19 cellular contexts compared by ENCODE assay signal in the genomic region with DNA sequence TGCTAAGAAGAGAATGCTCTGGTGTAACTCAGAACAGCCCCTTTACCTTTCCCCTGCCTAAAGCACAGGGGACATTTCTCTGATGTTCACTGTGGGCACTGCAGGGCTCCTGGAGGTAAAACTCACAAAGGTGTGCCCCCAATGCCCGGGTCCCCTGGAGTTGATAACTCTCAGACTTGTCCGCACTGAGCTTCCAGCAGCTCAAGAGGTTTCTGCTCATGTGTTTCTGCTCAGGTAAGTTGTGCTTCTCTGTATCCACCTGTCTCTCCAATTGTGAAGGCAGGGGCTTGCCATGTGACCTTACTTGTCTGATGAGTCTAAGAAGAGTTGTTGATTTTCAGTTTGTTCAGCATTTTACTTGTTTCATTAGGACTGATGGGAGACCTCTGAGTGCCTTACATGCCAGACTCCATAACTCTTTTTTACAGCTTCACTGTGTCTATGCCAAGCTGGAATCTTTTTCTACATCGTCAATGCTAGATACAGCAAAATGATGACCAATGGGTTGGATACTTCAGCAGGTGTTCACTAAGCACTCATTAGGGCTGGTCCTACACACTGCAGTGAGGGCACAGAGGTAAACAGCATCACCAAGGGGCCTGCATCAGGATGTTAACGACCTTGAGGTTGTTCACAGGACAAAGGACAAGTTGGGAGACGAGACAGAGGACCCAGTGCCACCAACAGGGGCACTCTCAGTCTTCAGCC. TPM values are rescaled to one million over a fixed set of nuclear protein-coding genes. Genes with fewer than 3 reads are reported as not detected.
A peak's percentile ranks its signal among the peaks of the same experiment; 100 is the strongest.
DNase-seq lines count a peak whose midpoint lies in the region; ATAC-seq and TF ChIP-seq lines count a peak whose summit lies in the region.
"Had no signal": no experiment of that assay in that cellular context is flagged by ENCODE, and none has a peak within 500 bp of the region (broad histone marks: within the 10 kb centered on the region; RNA-seq: fewer than 3 reads in every experiment).

No MANE protein-coding gene starts in this region.

- TF ChIP-seq CTCF in adrenal gland (IDR thresholded peaks at IDR 0.05) (no peak), GM13976 (IDR thresholded peaks at IDR 0.05; ENCODE audit: borderline replicate concordance, control extremely low read depth, extremely low read depth, insufficient read depth, missing control alignments) (no peak)

- 68 to 87% (median 71%) methylated on average over 3 to 5 of the region's 5 CpGs for WGBS in adrenal gland, 4 donors

- H3K4me2 ChIP-seq in BLaER1 = peak overlapping the region; percentile 42

- ATAC-seq in left lobe of liver (no peak), sciatic nerve (no peak), HG03175 (IDR thresholded peaks at IDR 0.05; ENCODE audit: unreplicated experiment) (no peak), GM19324 (IDR thresholded peaks at IDR 0.05; ENCODE audit: low FRiP score, unreplicated experiment) (no peak)
- ATAC-seq: HepG2, PC-3 had no signal

- H3K4me1 ChIP-seq in BLaER1 (peaks cover 7% of the 10 kb centered on the region), adrenal gland (replicated peaks in 1 of 2) (no peaks in the 10 kb centered on the region)

- DNase-seq in adrenal gland = peak in 4 of 7 donors; percentile 1 to 21 (median 4)
- peak; percentile 10 for DNase-seq in left lobe of liver (ENCODE audit: low spot score)
- DNase-seq in sciatic nerve (ENCODE audit: low spot score) = peak; percentile 28
- DNase-seq in putamen (ENCODE audit: low spot score) = no peak
- DNase-seq in GM13976 (ENCODE audit: low spot score) = no peak
- DNase-seq: C1 segment of cervical spinal cord, DMS79, KBM-7, MV-4-11, NCI-H187, NCI-H345, NCI-H526, PC-3, SIG-M5 had no signal

- in situ Hi-C loops in GM13976 (cut with MboI; ENCODE audit: low sequenced_read_pairs, unreplicated experiment) = loop anchor here (25.0 kb wide), 1 partner anchor 269 kb away; no protein-coding TSS in a partner anchor

- no peaks in the 10 kb centered on the region for H4K20me1 ChIP-seq in BLaER1

- H3K27ac ChIP-seq in BLaER1 (no peak overlapping the region), adrenal gland (no peak overlapping the region)
- H3K27ac ChIP-seq: RWPE1 had no signal

- TF ChIP-seq POLR2A in adrenal gland (IDR thresholded peaks at IDR 0.05) = no peak

- intact Hi-C loops in adrenal gland (cut with DNase I) (no loop called here), sciatic nerve (cut with DNase I) (no loop called here)

- H3K36me3 ChIP-seq in BLaER1 = no peaks in the 10 kb centered on the region
- H3K36me3 ChIP-seq in adrenal gland (replicated peaks in 1 of 2) = no peaks in the 10 kb centered on the region

- no peak overlapping the region for H3K4me3 ChIP-seq in BLaER1
- H3K4me3 ChIP-seq in adrenal gland = no peak overlapping the region

- H3K9ac ChIP-seq in BLaER1 = no peak overlapping the region

- no peaks in the 10 kb centered on the region for H3K27me3 ChIP-seq in BLaER1
- H3K27me3 ChIP-seq in adrenal gland = no peaks in the 10 kb centered on the region

- H3K9me3 ChIP-seq in BLaER1 (peaks cover 34% of the 10 kb centered on the region), adrenal gland (replicated peaks in 1 of 3) (no peaks in the 10 kb centered on the region)

RNA-seq across cellular contexts. Expression of a gene that starts 56.4 kb away (rescaled TPM):
- total RNA-seq in adrenal gland (10 to 100 TPM; 23.3 to 97.4 (median 52.9) TPM), left lobe of liver (31.1 TPM), sciatic nerve (28.4 TPM)
- 10 to 100 TPM; 57.4 to 93.0 (median 67.0) TPM for polyA plus RNA-seq in adrenal gland

RNA-seq across cellular contexts. Expression of a gene that starts 58.0 kb away (rescaled TPM):
- total RNA-seq in adrenal gland = 10 to 100 TPM; 23.3 to 75.8 (median 36.8) TPM
- polyA plus RNA-seq in adrenal gland = 10 to 100 TPM; 32.3 to 58.6 (median 58.5) TPM
- total RNA-seq in left lobe of liver = 27.0 TPM
- 20.7 TPM for total RNA-seq in sciatic nerve

Comparison
In these comparisons a context has a peak if more than half of its experiments do, and no peak if none do; other contexts are left out.
1. DNase-seq: peak in adrenal gland (4 of 7), left lobe of liver (single experiment) and sciatic nerve (single experiment); none in putamen (single experiment) and GM13976 (single experiment).